13 cellular contexts compared by ENCODE assay signal in genomic region chr19:35169226-35169995, GRCh38. TPM values are rescaled to one million over a fixed set of nuclear protein-coding genes. Genes with fewer than 3 reads are reported as not detected.
DNase-seq lines count a peak whose midpoint lies in the region; ATAC-seq and TF ChIP-seq lines count a peak whose summit lies in the region.
"Had no signal": no experiment of that assay in that cellular context is flagged by ENCODE, and none has a peak within 500 bp of the region (broad histone marks: within the 10 kb centered on the region; RNA-seq: fewer than 3 reads in every experiment).

No MANE protein-coding gene starts in this region.

- peaks cover 10% of the 10 kb centered on the region for H3K9me3 Mint-ChIP-seq in activated CD8-positive, alpha-beta memory T cell treated with anti-CD3 and anti-CD28 coated beads, Interleukin-2, amount 10 ng/mL, durations not matched to agents 7 days and 5 days (ENCODE audit: low read depth)
- H3K9me3 Mint-ChIP-seq in activated T-cell treated with anti-CD3 and anti-CD28 coated beads, Interleukin-2, amount 50 U/mL, for 24 hours, result peaks cover 16% of the 10 kb centered on the region
- peaks cover 6% of the 10 kb centered on the region for H3K9me3 Mint-ChIP-seq in stimulated activated memory B cell treated with anti-CD40 and anti-IgM and Interleukin-4, amounts not matched to agents 10 μg/mL and 1 μg/mL and 100 μg/mL, for 72 hours

- DNase-seq in activated CD8-positive, alpha-beta memory T cell treated with anti-CD3 and anti-CD28 coated beads, Interleukin-2, amount 50 U/mL, for 48 hours, result peak; percentile 50
- no peak for DNase-seq in activated CD8-positive, alpha-beta memory T cell treated with anti-CD3 and anti-CD28 coated beads, Interleukin-2, amount 10 ng/mL, durations not matched to agents 7 days and 5 days
- no peak for DNase-seq in activated T-cell treated with anti-CD3 and anti-CD28 coated beads, Interleukin-2, amount 50 U/mL, for 24 hours
- DNase-seq in epithelial cell of esophagus (ENCODE audit: low read depth) (peak; percentile 42), GM13977 (ENCODE audit: low spot score) (no peak), glomerular visceral epithelial cell (ENCODE audit: extremely low spot score) (no peak)
- DNase-seq: NCI-H2081, RPMI8226, T-helper 9 cell had no signal

- no peak for TF ChIP-seq CTCF in epithelial cell of esophagus (IDR thresholded peaks at IDR 0.05; ENCODE audit: insufficient read depth, low read depth, low read length, missing control alignments)
- TF ChIP-seq CTCF in GM13977 (IDR thresholded peaks at IDR 0.05; ENCODE audit: extremely low read depth, insufficient read depth, missing control alignments), result no peak

- no peak for ATAC-seq in activated CD8-positive, alpha-beta memory T cell treated with anti-CD3 and anti-CD28 coated beads, Interleukin-2, amount 10 ng/mL, durations not matched to agents 7 days and 5 days
- no peak for ATAC-seq in stimulated activated memory B cell treated with anti-CD40 and anti-IgM and Interleukin-4, amounts not matched to agents 10 μg/mL and 1 μg/mL and 100 μg/mL, for 72 hours
- no peak for ATAC-seq in HG03342 (IDR thresholded peaks at IDR 0.05; ENCODE audit: unreplicated experiment)

- in situ Hi-C loops in GM13977 (cut with MboI; ENCODE audit: low pct_unique_long_range_greater_than_20kb, low sequenced_read_pairs, unreplicated experiment), result no loop called here

- no peak overlapping the region for H3K4me3 ChIP-seq in epithelial cell of esophagus (ENCODE audit: low read length)

- CTCF ChIA-PET in activated CD8-positive, alpha-beta memory T cell treated with anti-CD3 and anti-CD28 coated beads, Interleukin-2, amount 10 ng/mL, durations not matched to agents 7 days and 5 days (lab: Charles Lee), result interaction anchor here (1.3 kb wide), 1 partner anchor 9 kb away, joined by 4 read pairs; no protein-coding TSS in a partner anchor

- peaks cover 28% of the 10 kb centered on the region for H3K4me1 Mint-ChIP-seq in activated CD8-positive, alpha-beta memory T cell treated with anti-CD3 and anti-CD28 coated beads, Interleukin-2, amount 10 ng/mL, durations not matched to agents 7 days and 5 days
- peaks cover 53% of the 10 kb centered on the region for H3K4me1 Mint-ChIP-seq in activated T-cell treated with anti-CD3 and anti-CD28 coated beads, Interleukin-2, amount 50 U/mL, for 24 hours (ENCODE audit: low read depth)
- H3K4me1 Mint-ChIP-seq in stimulated activated memory B cell treated with anti-CD40 and anti-IgM and Interleukin-4, amounts not matched to agents 10 μg/mL and 1 μg/mL and 100 μg/mL, for 72 hours, result peaks cover 53% of the 10 kb centered on the region

- no peaks in the 10 kb centered on the region for H3K27me3 Mint-ChIP-seq in activated CD8-positive, alpha-beta memory T cell treated with anti-CD3 and anti-CD28 coated beads, Interleukin-2, amount 10 ng/mL, durations not matched to agents 7 days and 5 days
- H3K27me3 Mint-ChIP-seq in activated T-cell treated with anti-CD3 and anti-CD28 coated beads, Interleukin-2, amount 50 U/mL, for 24 hours, result no peaks in the 10 kb centered on the region
- no peaks in the 10 kb centered on the region for H3K27me3 Mint-ChIP-seq in stimulated activated memory B cell treated with anti-CD40 and anti-IgM and Interleukin-4, amounts not matched to agents 10 μg/mL and 1 μg/mL and 100 μg/mL, for 72 hours

- H3K27ac Mint-ChIP-seq in activated CD8-positive, alpha-beta memory T cell treated with anti-CD3 and anti-CD28 coated beads, Interleukin-2, amount 10 ng/mL, durations not matched to agents 7 days and 5 days, result no peak overlapping the region
- H3K27ac Mint-ChIP-seq in activated T-cell treated with anti-CD3 and anti-CD28 coated beads, Interleukin-2, amount 50 U/mL, for 24 hours, result peak overlapping the region; percentile 89
- H3K27ac Mint-ChIP-seq in stimulated activated memory B cell treated with anti-CD40 and anti-IgM and Interleukin-4, amounts not matched to agents 10 μg/mL and 1 μg/mL and 100 μg/mL, for 72 hours, result peak overlapping the region; percentile 91

- no peak overlapping the region for H3K4me3 Mint-ChIP-seq in activated CD8-positive, alpha-beta memory T cell treated with anti-CD3 and anti-CD28 coated beads, Interleukin-2, amount 10 ng/mL, durations not matched to agents 7 days and 5 days
- no peak overlapping the region for H3K4me3 Mint-ChIP-seq in activated T-cell treated with anti-CD3 and anti-CD28 coated beads, Interleukin-2, amount 50 U/mL, for 24 hours
- H3K4me3 Mint-ChIP-seq in stimulated activated memory B cell treated with anti-CD40 and anti-IgM and Interleukin-4, amounts not matched to agents 10 μg/mL and 1 μg/mL and 100 μg/mL, for 72 hours, result no peak overlapping the region

- peaks cover 71% of the 10 kb centered on the region for H3K36me3 Mint-ChIP-seq in activated CD8-positive, alpha-beta memory T cell treated with anti-CD3 and anti-CD28 coated beads, Interleukin-2, amount 10 ng/mL, durations not matched to agents 7 days and 5 days
- H3K36me3 Mint-ChIP-seq in activated T-cell treated with anti-CD3 and anti-CD28 coated beads, Interleukin-2, amount 50 U/mL, for 24 hours (ENCODE audit: low read depth), result peaks cover 89% of the 10 kb centered on the region
- peaks cover 55% of the 10 kb centered on the region for H3K36me3 Mint-ChIP-seq in stimulated activated memory B cell treated with anti-CD40 and anti-IgM and Interleukin-4, amounts not matched to agents 10 μg/mL and 1 μg/mL and 100 μg/mL, for 72 hours

RNA-seq across cellular contexts. Expression of gene FXYD5, which starts 14.9 kb away (rescaled TPM):
- 100 to 1,000 TPM; 262 to 354 TPM for total RNA-seq in activated CD8-positive, alpha-beta memory T cell treated with anti-CD3 and anti-CD28 coated beads, Interleukin-2, amount 10 ng/mL, durations not matched to agents 7 days and 5 days

RNA-seq across cellular contexts. Expression of gene FXYD7, which starts 26.4 kb away (rescaled TPM):
- total RNA-seq in activated CD8-positive, alpha-beta memory T cell treated with anti-CD3 and anti-CD28 coated beads, Interleukin-2, amount 10 ng/mL, durations not matched to agents 7 days and 5 days, result 1 to 10 TPM; 1.1 to 1.9 TPM
- total RNA-seq: dermis microvascular lymphatic vessel endothelial cell, omental fat pad had no signal

RNA-seq across cellular contexts. Expression of gene FXYD1, which starts 30.8 kb away (rescaled TPM):
- under 1 TPM in 1 of 2 experiments, not detected in 1; 0.61 TPM for total RNA-seq in activated CD8-positive, alpha-beta memory T cell treated with anti-CD3 and anti-CD28 coated beads, Interleukin-2, amount 10 ng/mL, durations not matched to agents 7 days and 5 days
- total RNA-seq: dermis microvascular lymphatic vessel endothelial cell had no signal

RNA-seq across cellular contexts. Expression of gene LGI4, which starts 34.6 kb away (rescaled TPM):
- not detected for total RNA-seq in activated CD8-positive, alpha-beta memory T cell treated with anti-CD3 and anti-CD28 coated beads, Interleukin-2, amount 10 ng/mL, durations not matched to agents 7 days and 5 days
- total RNA-seq: dermis microvascular lymphatic vessel endothelial cell had no signal

RNA-seq across cellular contexts. Expression of gene FXYD3, which starts 53.8 kb away (rescaled TPM):
- total RNA-seq in activated CD8-positive, alpha-beta memory T cell treated with anti-CD3 and anti-CD28 coated beads, Interleukin-2, amount 10 ng/mL, durations not matched to agents 7 days and 5 days, result not detected
- total RNA-seq: dermis microvascular lymphatic vessel endothelial cell had no signal

Comparison
In these comparisons a context has a peak if more than half of its experiments do, and no peak if none do; other contexts are left out.
1. DNase-seq: peak in activated CD8-positive, alpha-beta memory T cell treated with anti-CD3 and anti-CD28 coated beads, Interleukin-2, amount 50 U/mL, for 48 hours (single experiment) and epithelial cell of esophagus (single experiment); none in activated CD8-positive, alpha-beta memory T cell treated with anti-CD3 and anti-CD28 coated beads, Interleukin-2, amount 10 ng/mL, durations not matched to agents 7 days and 5 days (single experiment), activated T-cell treated with anti-CD3 and anti-CD28 coated beads, Interleukin-2, amount 50 U/mL, for 24 hours (single experiment), GM13977 (single experiment) and glomerular visceral epithelial cell (single experiment).